Comparison of ENCODE assay signal across 2 cellular contexts in the genomic region with DNA sequence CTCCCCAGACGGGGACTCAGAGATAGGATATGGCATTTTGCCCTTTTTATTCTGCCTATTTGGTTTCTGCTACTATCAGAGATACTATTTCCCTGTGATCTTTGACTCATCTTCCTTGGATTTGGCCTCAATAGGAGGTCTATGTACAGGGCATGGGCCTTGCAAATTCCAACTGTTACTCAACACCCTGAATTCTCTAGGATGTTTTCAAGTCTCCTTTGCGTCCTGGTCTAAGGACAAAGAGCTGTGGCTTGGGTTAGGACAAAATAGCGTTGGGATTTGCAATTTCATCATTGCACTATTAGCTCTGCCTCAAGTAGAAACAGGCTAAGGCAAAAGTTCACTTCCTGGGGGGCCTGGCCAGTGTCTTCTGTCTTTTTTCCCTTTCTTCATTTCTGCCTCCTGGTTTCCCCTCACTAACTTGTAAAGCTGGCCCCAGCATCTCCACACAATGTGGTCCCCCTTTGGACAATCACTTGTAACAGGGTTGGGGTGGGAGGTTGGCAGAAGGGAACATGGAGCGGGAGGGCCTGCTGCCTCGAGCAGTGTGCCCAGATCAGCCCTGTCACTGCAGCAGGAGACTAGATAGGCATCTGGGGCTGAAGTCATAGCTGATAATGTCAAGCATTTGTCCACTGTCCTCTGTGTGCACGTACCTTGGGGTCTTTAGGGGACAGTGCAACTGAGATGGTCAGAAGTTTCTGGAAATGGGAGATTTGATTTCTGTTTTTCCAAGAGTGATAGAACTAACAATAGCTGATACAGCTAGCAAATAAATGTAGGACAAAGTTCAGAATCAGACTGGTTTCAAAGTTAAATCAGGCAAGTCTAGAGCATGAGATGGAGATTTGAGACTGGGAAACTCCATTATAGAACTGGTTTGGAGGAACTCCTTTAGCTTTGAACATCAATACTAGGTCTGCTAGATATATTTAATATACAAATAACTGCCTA.
TF ChIP-seq lines count a peak whose summit lies in the region.

No MANE protein-coding gene starts in this region.

TF ChIP-seq in IMR-90, 13 proteins besides CTCF, POLR2A, EP300 and RAD21:
- no peak for TF ChIP-seq RFX5 (IDR thresholded peaks at IDR 0.05; ENCODE audit: low read depth, low read length)
- TF ChIP-seq NFE2L2 (IDR thresholded peaks at IDR 0.05; ENCODE audit: low read depth, low read length), result no peak
- no peak for TF ChIP-seq MAZ (IDR thresholded peaks at IDR 0.05; ENCODE audit: borderline replicate concordance, low read depth, low read length)
- no peak for TF ChIP-seq CEBPB (IDR thresholded peaks at IDR 0.05; ENCODE audit: low read depth, low read length)
- TF ChIP-seq BHLHE40 (IDR thresholded peaks at IDR 0.05; ENCODE audit: low read depth, low read length), result no peak
- TF ChIP-seq CHD1 (IDR thresholded peaks at IDR 0.05; ENCODE audit: low read depth, low read length), result no peak
- TF ChIP-seq, protein P1, sequence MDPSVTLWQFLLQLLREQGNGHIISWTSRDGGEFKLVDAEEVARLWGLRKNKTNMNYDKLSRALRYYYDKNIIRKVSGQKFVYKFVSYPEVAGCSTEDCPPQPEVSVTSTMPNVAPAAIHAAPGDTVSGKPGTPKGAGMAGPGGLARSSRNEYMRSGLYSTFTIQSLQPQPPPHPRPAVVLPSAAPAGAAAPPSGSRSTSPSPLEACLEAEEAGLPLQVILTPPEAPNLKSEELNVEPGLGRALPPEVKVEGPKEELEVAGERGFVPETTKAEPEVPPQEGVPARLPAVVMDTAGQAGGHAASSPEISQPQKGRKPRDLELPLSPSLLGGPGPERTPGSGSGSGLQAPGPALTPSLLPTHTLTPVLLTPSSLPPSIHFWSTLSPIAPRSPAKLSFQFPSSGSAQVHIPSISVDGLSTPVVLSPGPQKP (IDR thresholded peaks at IDR 0.05; ENCODE audit: borderline replicate concordance, low read depth, low read length), result no peak
- no peak for TF ChIP-seq MXI1 (IDR thresholded peaks at IDR 0.05; ENCODE audit: borderline replicate concordance, low read depth, low read length)
- no peak for TF ChIP-seq RCOR1 (IDR thresholded peaks at IDR 0.05; ENCODE audit: insufficient replicate concordance, low read length)
- TF ChIP-seq, protein P2, sequence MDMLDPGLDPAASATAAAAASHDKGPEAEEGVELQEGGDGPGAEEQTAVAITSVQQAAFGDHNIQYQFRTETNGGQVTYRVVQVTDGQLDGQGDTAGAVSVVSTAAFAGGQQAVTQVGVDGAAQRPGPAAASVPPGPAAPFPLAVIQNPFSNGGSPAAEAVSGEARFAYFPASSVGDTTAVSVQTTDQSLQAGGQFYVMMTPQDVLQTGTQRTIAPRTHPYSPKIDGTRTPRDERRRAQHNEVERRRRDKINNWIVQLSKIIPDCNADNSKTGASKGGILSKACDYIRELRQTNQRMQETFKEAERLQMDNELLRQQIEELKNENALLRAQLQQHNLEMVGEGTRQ (IDR thresholded peaks at IDR 0.05; ENCODE audit: low read depth, low read length), result no peak
- TF ChIP-seq FOS (IDR thresholded peaks at IDR 0.05; ENCODE audit: low read depth, low read length), result no peak
- no peak for TF ChIP-seq SMC3 (IDR thresholded peaks at IDR 0.05; ENCODE audit: low read depth, low read length)

TF ChIP-seq in K562, 482 proteins besides CTCF, POLR2A, EP300 and RAD21:
- no peak for TF ChIP-seq HDGF (IDR thresholded peaks at IDR 0.05)
- no peak for TF ChIP-seq SAFB (IDR thresholded peaks at IDR 0.05; ENCODE audit: borderline replicate concordance, low read depth, low read length)
- TF ChIP-seq CHCHD3 (CRISPR knock-in tag; IDR thresholded peaks at IDR 0.05), result no peak
- TF ChIP-seq PTBP1 (IDR thresholded peaks at IDR 0.05; ENCODE audit: low read depth, low read length), result no peak
- TF ChIP-seq, protein P3, sequence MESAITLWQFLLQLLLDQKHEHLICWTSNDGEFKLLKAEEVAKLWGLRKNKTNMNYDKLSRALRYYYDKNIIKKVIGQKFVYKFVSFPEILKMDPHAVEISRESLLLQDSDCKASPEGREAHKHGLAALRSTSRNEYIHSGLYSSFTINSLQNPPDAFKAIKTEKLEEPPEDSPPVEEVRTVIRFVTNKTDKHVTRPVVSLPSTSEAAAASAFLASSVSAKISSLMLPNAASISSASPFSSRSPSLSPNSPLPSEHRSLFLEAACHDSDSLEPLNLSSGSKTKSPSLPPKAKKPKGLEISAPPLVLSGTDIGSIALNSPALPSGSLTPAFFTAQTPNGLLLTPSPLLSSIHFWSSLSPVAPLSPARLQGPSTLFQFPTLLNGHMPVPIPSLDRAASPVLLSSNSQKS (CRISPR knock-in tag; IDR thresholded peaks at IDR 0.05), result no peak
- no peak for TF ChIP-seq ARID1B (IDR thresholded peaks at IDR 0.05)
- no peak for TF ChIP-seq BCOR (IDR thresholded peaks at IDR 0.05)
- no peak for TF ChIP-seq FOXA1 (IDR thresholded peaks at IDR 0.05; ENCODE audit: borderline replicate concordance)
- TF ChIP-seq, protein P4, sequence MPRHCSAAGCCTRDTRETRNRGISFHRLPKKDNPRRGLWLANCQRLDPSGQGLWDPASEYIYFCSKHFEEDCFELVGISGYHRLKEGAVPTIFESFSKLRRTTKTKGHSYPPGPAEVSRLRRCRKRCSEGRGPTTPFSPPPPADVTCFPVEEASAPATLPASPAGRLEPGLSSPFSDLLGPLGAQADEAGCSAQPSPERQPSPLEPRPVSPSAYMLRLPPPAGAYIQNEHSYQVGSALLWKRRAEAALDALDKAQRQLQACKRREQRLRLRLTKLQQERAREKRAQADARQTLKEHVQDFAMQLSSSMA (CRISPR knock-in tag; IDR thresholded peaks at IDR 0.05), result no peak
- TF ChIP-seq SREBF2 (CRISPR knock-in tag; IDR thresholded peaks at IDR 0.05), result no peak
- no peak for TF ChIP-seq NFE2 (IDR thresholded peaks at IDR 0.05; ENCODE audit: low read depth)
- no peak for TF ChIP-seq HCFC1 (IDR thresholded peaks at IDR 0.05; ENCODE audit: low read depth, low read length)
- no peak for TF ChIP-seq EP400 (IDR thresholded peaks at IDR 0.05)
- TF ChIP-seq ZNF121 (CRISPR knock-in tag; conservative IDR thresholded peaks at IDR 0.05), result no peak
- TF ChIP-seq ZNF217 (CRISPR knock-in tag; IDR thresholded peaks at IDR 0.05), result no peak
- TF ChIP-seq, protein P5, sequence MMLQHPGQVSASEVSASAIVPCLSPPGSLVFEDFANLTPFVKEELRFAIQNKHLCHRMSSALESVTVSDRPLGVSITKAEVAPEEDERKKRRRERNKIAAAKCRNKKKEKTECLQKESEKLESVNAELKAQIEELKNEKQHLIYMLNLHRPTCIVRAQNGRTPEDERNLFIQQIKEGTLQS (IDR thresholded peaks at IDR 0.05), result no peak
- TF ChIP-seq, protein P5 (CRISPR knock-in tag; conservative IDR thresholded peaks at IDR 0.05), result no peak
- no peak for TF ChIP-seq HNRNPLL (IDR thresholded peaks at IDR 0.05; ENCODE audit: low read depth, low read length, poor library complexity, severe bottlenecking)
- TF ChIP-seq, protein P6, sequence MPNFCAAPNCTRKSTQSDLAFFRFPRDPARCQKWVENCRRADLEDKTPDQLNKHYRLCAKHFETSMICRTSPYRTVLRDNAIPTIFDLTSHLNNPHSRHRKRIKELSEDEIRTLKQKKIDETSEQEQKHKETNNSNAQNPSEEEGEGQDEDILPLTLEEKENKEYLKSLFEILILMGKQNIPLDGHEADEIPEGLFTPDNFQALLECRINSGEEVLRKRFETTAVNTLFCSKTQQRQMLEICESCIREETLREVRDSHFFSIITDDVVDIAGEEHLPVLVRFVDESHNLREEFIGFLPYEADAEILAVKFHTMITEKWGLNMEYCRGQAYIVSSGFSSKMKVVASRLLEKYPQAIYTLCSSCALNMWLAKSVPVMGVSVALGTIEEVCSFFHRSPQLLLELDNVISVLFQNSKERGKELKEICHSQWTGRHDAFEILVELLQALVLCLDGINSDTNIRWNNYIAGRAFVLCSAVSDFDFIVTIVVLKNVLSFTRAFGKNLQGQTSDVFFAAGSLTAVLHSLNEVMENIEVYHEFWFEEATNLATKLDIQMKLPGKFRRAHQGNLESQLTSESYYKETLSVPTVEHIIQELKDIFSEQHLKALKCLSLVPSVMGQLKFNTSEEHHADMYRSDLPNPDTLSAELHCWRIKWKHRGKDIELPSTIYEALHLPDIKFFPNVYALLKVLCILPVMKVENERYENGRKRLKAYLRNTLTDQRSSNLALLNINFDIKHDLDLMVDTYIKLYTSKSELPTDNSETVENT (CRISPR knock-in tag; IDR thresholded peaks at IDR 0.05), result no peak
